28 cellular contexts compared by ENCODE assay signal in the genomic region with DNA sequence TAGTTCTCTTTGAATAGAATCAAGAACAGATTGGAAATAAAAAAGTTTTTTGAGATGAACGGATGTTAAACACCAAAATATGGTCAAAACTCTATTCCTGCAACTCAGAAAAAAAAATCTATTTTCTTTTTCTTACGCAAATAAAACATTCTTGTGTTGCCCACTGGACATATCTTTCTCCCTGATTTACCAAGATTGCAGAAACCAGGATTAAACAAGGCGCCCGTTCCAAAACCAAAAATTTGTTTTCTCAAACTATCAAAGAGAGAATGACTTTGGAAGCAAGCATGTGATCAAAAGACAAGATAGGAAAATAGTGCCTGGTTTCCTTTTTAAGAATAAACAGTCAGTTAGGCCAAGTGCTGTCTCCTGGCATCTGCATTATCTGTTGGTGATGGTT.
"Had no signal": no experiment of that assay in that cellular context is flagged by ENCODE, and none has a peak within 500 bp of the region (broad histone marks: within the 10 kb centered on the region; RNA-seq: fewer than 3 reads in every experiment).

No MANE protein-coding gene starts in this region.

- H3K27me3 ChIP-seq: adrenal gland, MG63, Peyer's patch, SJCRH30 had no signal

- H3K4me3 Mint-ChIP-seq: activated CD4-positive, alpha-beta memory T cell treated with anti-CD3 and anti-CD28 coated beads for 36 hours; activated CD4-positive, alpha-beta T cell treated with anti-CD3 and anti-CD28 coated beads, Interleukin-2, amount 10 ng/mL, durations not matched to agents 7 days and 5 days; activated naive CD4-positive, alpha-beta T cell treated with anti-CD3 and anti-CD28 coated beads for 36 hours; activated naive CD8-positive, alpha-beta T cell; activated T-helper 17 cell treated with anti-CD3 and anti-CD28 coated beads, Interleukin-2, amount 50 U/mL, for 72 hours; T-cell had no signal

- DNase-seq: activated CD4-positive, alpha-beta memory T cell treated with anti-CD3 and anti-CD28 coated beads for 36 hours; activated CD4-positive, alpha-beta T cell treated with anti-CD3 and anti-CD28 coated beads, Interleukin-2, amount 10 ng/mL, durations not matched to agents 7 days and 5 days; activated CD4-positive, CD25-positive, alpha-beta regulatory T cell; activated gamma-delta T cell; activated naive CD4-positive, alpha-beta T cell treated with anti-CD3 and anti-CD28 coated beads for 36 hours; activated T-cell treated with anti-CD3 and anti-CD28 coated beads for 4 hours; activated T-cell treated with anti-CD3 and anti-CD28 coated beads, Interleukin-2, amount 50 U/mL, for 48 hours; aorta; central memory CD4-positive, alpha-beta T cell; NCI-H1105; NCI-H1436; NCI-H1694 treated with DMSO at 0.1 percent for 48 hours; NCI-H2029 treated with DMSO at 0.1 percent for 48 hours; NCI-H345; NCI-H510A; NCI-H526 treated with DMSO at 0.1 percent for 48 hours; NCI-H82; NK-92 treated with Interleukin-12 subunit alpha and Interleukin-12 subunit beta, amount 100 ng/mL, for 24 hours; Peyer's patch; Right ventricle myocardium superior; T-cell had no signal

- H3K27me3 Mint-ChIP-seq: activated CD4-positive, alpha-beta memory T cell treated with anti-CD3 and anti-CD28 coated beads for 36 hours; activated CD4-positive, alpha-beta T cell treated with anti-CD3 and anti-CD28 coated beads, Interleukin-2, amount 10 ng/mL, durations not matched to agents 7 days and 5 days; activated naive CD8-positive, alpha-beta T cell; activated T-helper 17 cell treated with anti-CD3 and anti-CD28 coated beads, Interleukin-2, amount 50 U/mL, for 72 hours; T-cell had no signal

- H3K36me3 Mint-ChIP-seq: activated naive CD8-positive, alpha-beta T cell; T-cell had no signal

- H3K27ac Mint-ChIP-seq: activated CD4-positive, alpha-beta memory T cell treated with anti-CD3 and anti-CD28 coated beads for 36 hours; activated naive CD4-positive, alpha-beta T cell treated with anti-CD3 and anti-CD28 coated beads for 36 hours; activated T-helper 17 cell treated with anti-CD3 and anti-CD28 coated beads, Interleukin-2, amount 50 U/mL, for 72 hours; T-cell had no signal

- H3K4me3 ChIP-seq: adrenal gland, MG63, Peyer's patch had no signal

- H3K4me1 ChIP-seq: Peyer's patch had no signal

- H3K36me3 ChIP-seq: adrenal gland, MG63, Peyer's patch, SJCRH30 had no signal

- H3K9me3 ChIP-seq: adrenal gland, MG63, Peyer's patch had no signal

- ATAC-seq: activated T-helper 17 cell treated with anti-CD3 and anti-CD28 coated beads, Interleukin-2, amount 50 U/mL, for 72 hours; T-cell had no signal

- H3K27ac ChIP-seq: RWPE1, VCaP had no signal
